2 cellular contexts compared by ENCODE assay signal in genomic region chr15:75656813-75657212, GRCh38.
TF ChIP-seq lines count a peak whose summit lies in the region.

No MANE protein-coding gene starts in this region.

TF ChIP-seq in IMR-90, 13 proteins besides CTCF, POLR2A, EP300 and RAD21:
- no peak for TF ChIP-seq RCOR1 (IDR thresholded peaks at IDR 0.05; ENCODE audit: insufficient replicate concordance, low read length)
- no peak for TF ChIP-seq ELK1 (IDR thresholded peaks at IDR 0.05; ENCODE audit: borderline replicate concordance, low read depth, low read length)
- no peak for TF ChIP-seq MXI1 (IDR thresholded peaks at IDR 0.05; ENCODE audit: borderline replicate concordance, low read depth, low read length)
- TF ChIP-seq CHD1 (IDR thresholded peaks at IDR 0.05; ENCODE audit: low read depth, low read length) = no peak

TF ChIP-seq in H1, 55 proteins besides CTCF, POLR2A, EP300 and RAD21:
- no peak for TF ChIP-seq CREB1 (IDR thresholded peaks at IDR 0.05)
- TF ChIP-seq ATF2 (IDR thresholded peaks at IDR 0.05; ENCODE audit: low read length) = no peak
- TF ChIP-seq BCL11A (IDR thresholded peaks at IDR 0.05; ENCODE audit: low read depth in 2 of 2, low read length in 2 of 2) = no peak
- TF ChIP-seq GTF2F1 (IDR thresholded peaks at IDR 0.05; ENCODE audit: borderline replicate concordance, low read depth, low read length) = no peak
- TF ChIP-seq SP2 (IDR thresholded peaks at IDR 0.05; ENCODE audit: low read length) = no peak
- TF ChIP-seq FOSL1 (IDR thresholded peaks at IDR 0.05; ENCODE audit: insufficient read depth, low read depth, low read length) = no peak
